In genomic region chr16:89431158-89431584, GRCh38 we compare ENCODE assay signal across 12 cellular contexts. TPM values are rescaled to one million over a fixed set of nuclear protein-coding genes. Genes with fewer than 3 reads are reported as not detected.
DNase-seq lines count a peak whose midpoint lies in the region; ATAC-seq and TF ChIP-seq lines count a peak whose summit lies in the region.
"Had no signal": no experiment of that assay in that cellular context is flagged by ENCODE, and none has a peak within 500 bp of the region (broad histone marks: within the 10 kb centered on the region; RNA-seq: fewer than 3 reads in every experiment).

No MANE protein-coding gene starts in this region.

- H3K36me3 ChIP-seq in heart right ventricle (peaks cover 0 to 4% (median 0%) of the 10 kb centered on the region in 9 donors), skeletal muscle satellite cell (ENCODE audit: insufficient read depth, low read length) (no peaks in the 10 kb centered on the region)
- H3K36me3 ChIP-seq: adrenal gland had no signal

- no peaks in the 10 kb centered on the region for H3K9me3 ChIP-seq in heart right ventricle
- no peaks in the 10 kb centered on the region for H3K9me3 ChIP-seq in skeletal muscle satellite cell (replicated peaks; ENCODE audit: low read length)
- H3K9me3 ChIP-seq: adrenal gland had no signal

- H3K4me3 ChIP-seq in heart right ventricle (no peak overlapping the region), skeletal muscle satellite cell (ENCODE audit: low read length) (no peak overlapping the region)
- H3K4me3 ChIP-seq: adrenal gland had no signal

- no peaks in the 10 kb centered on the region for H3K27me3 ChIP-seq in heart right ventricle
- H3K27me3 ChIP-seq in skeletal muscle satellite cell (ENCODE audit: control insufficient read depth, insufficient read depth, low read length) = no peaks in the 10 kb centered on the region
- H3K27me3 ChIP-seq: adrenal gland had no signal

- WGBS in heart right ventricle, 2 donors = 58 to 59% methylated on average over 12 of the region's 12 CpGs

- peaks cover 20 to 67% (median 43%) of the 10 kb centered on the region in 9 donors for H3K4me1 ChIP-seq in heart right ventricle
- peaks cover 31% of the 10 kb centered on the region for H3K4me1 ChIP-seq in skeletal muscle satellite cell (ENCODE audit: control insufficient read depth, insufficient read depth, low read length)

- TF ChIP-seq CTCF in heart right ventricle (IDR thresholded peaks at IDR 0.05) = no peak

- no peak overlapping the region for H3K27ac ChIP-seq in heart right ventricle
- H3K27ac ChIP-seq: adrenal gland had no signal

- intact Hi-C loops in heart right ventricle (cut with DNase I) = loop anchor here in 1 of 10 donors (2.0 kb wide), 1 partner anchor 334 kb away; no protein-coding TSS in a partner anchor

- ATAC-seq in heart right ventricle (peak in 7 of 8 donors; percentile 29 to 76 (median 67)), GM18870 (IDR thresholded peaks at IDR 0.05; ENCODE audit: unreplicated experiment) (no peak), HG02763 (IDR thresholded peaks at IDR 0.05; ENCODE audit: unreplicated experiment) (no peak)
- ATAC-seq: activated CD4-positive, CD25-positive, alpha-beta regulatory T cell treated with anti-CD3 and anti-CD28 coated beads, Interleukin-2, amount 50 U/mL, for 24 hours; HCT116 had no signal

- H3K9ac ChIP-seq in skeletal muscle satellite cell (ENCODE audit: low read depth, low read length) = peak overlapping the region; percentile 2

- DNase-seq in NCI-H1417 (lab: John Stamatoyannopoulos, UW) = peak in 2 of 3 experiments; percentile 15 to 39
- DNase-seq in NCI-H1417 treated with DMSO at 0.1 percent for 48 hours (lab: John Stamatoyannopoulos, UW) = no peak
- peak; percentile 40 for DNase-seq in T1000 (lab: John Stamatoyannopoulos, UW)
- no peak for DNase-seq in heart right ventricle
- no peak for DNase-seq in NCI-H2081 (lab: John Stamatoyannopoulos, UW)
- DNase-seq: ACHN had no signal

- H3K4me2 ChIP-seq in skeletal muscle satellite cell (ENCODE audit: low read length) = peak overlapping the region; percentile 40

RNA-seq across cellular contexts. Expression of gene ANKRD11, which starts 59.2 kb away (rescaled TPM):
- total RNA-seq in heart right ventricle = 10 to 100 TPM; 55.9 to 93.6 (median 67.4) TPM
- 10 to 100 TPM; 47.7 to 65.5 TPM for polyA plus RNA-seq in heart right ventricle
- total RNA-seq in skeletal muscle satellite cell (2012; rRNA removed) = 53.7 and 63.9 TPM in 2 replicates

Comparison
In these comparisons a context has a peak if more than half of its experiments do, and no peak if none do; other contexts are left out.
1. DNase-seq: peak in NCI-H1417 (2 of 3) and T1000 (single experiment); none in NCI-H1417 treated with DMSO at 0.1 percent for 48 hours (single experiment), heart right ventricle (0 of 2) and NCI-H2081 (0 of 2).
2. ATAC-seq: peak in heart right ventricle (7 of 8); none in GM18870 (single experiment) and HG02763 (single experiment).